In genomic region chr7:27244488-27245123, GRCh38 we compare ENCODE assay signal across 21 cellular contexts. TPM values are rescaled to one million over a fixed set of nuclear protein-coding genes. Genes with fewer than 3 reads are reported as not detected.
DNase-seq lines count a peak whose midpoint lies in the region; ATAC-seq and TF ChIP-seq lines count a peak whose summit lies in the region.
"Had no signal": no experiment of that assay in that cellular context is flagged by ENCODE, and none has a peak within 500 bp of the region (broad histone marks: within the 10 kb centered on the region; RNA-seq: fewer than 3 reads in every experiment).

No MANE protein-coding gene starts in this region.

- peaks cover 9% of the 10 kb centered on the region for H3K4me1 ChIP-seq in CD4-positive, alpha-beta memory T cell (ENCODE audit: insufficient read depth, low read length)
- H3K4me1 ChIP-seq in testis: peaks cover 21% of the 10 kb centered on the region

- H3K27ac ChIP-seq in CD4-positive, alpha-beta memory T cell (ENCODE audit: low read depth, low read length): no peak overlapping the region
- H3K27ac ChIP-seq in coronary artery (no peak overlapping the region), testis (no peak overlapping the region)
- H3K27ac ChIP-seq: breast epithelium, gastrocnemius medialis, KMS-11, right atrium auricular region had no signal

- no peaks in the 10 kb centered on the region for H3K9me3 ChIP-seq in CD4-positive, alpha-beta memory T cell (ENCODE audit: control insufficient read depth in 1 of 2, low read length in 2 of 2)
- no peaks in the 10 kb centered on the region for H3K9me3 ChIP-seq in testis
- H3K9me3 ChIP-seq: breast epithelium, gastrocnemius medialis, right atrium auricular region had no signal

- H3K9me3 Mint-ChIP-seq in CD4-positive, alpha-beta memory T cell: peaks cover 0 to 5% (median 0%) of the 10 kb centered on the region in 8 donors
- H3K9me3 Mint-ChIP-seq in nephron progenitor cell: no peaks in the 10 kb centered on the region
- H3K9me3 Mint-ChIP-seq: activated naive CD4-positive, alpha-beta T cell treated with anti-CD3 and anti-CD28 coated beads, Interleukin-2, amount 50 U/mL, for 24 hours had no signal

- CTCF ChIA-PET in CD4-positive, alpha-beta memory T cell (lab: Charles Lee; ENCODE audit: partially characterized antibody): no interaction called here

- H3K27me3 Mint-ChIP-seq in CD4-positive, alpha-beta memory T cell: peaks cover 68 to 73% of the 10 kb centered on the region in 2 donors
- H3K27me3 Mint-ChIP-seq in nephron progenitor cell (ENCODE audit: low read depth, poor library complexity): peaks cover 100% of the 10 kb centered on the region

- no peak for TF ChIP-seq POLR2A in testis (IDR thresholded peaks at IDR 0.05)

- peaks cover 65% of the 10 kb centered on the region for H3K27me3 ChIP-seq in CD4-positive, alpha-beta memory T cell (ENCODE audit: insufficient read depth, low read length)
- H3K27me3 ChIP-seq in testis: no peaks in the 10 kb centered on the region

- peak overlapping the region in 5 of 8 donors; percentile 7 to 49 (median 27) for H3K4me3 Mint-ChIP-seq in CD4-positive, alpha-beta memory T cell
- H3K4me3 Mint-ChIP-seq in nephron progenitor cell: peak overlapping the region; percentile 66
- H3K4me3 Mint-ChIP-seq: activated naive CD4-positive, alpha-beta T cell treated with anti-CD3 and anti-CD28 coated beads, Interleukin-2, amount 50 U/mL, for 24 hours had no signal

- no peak overlapping the region for H3K4me3 ChIP-seq in CD4-positive, alpha-beta memory T cell (ENCODE audit: low read length in 2 of 2)
- H3K4me3 ChIP-seq in coronary artery: peak overlapping the region; percentile 61
- H3K4me3 ChIP-seq in testis: no peak overlapping the region

- in situ Hi-C loops in GM13976 (cut with MboI; ENCODE audit: low sequenced_read_pairs, unreplicated experiment): loop anchor here (10.0 kb wide), 1 partner anchor 50 kb away; no protein-coding TSS in a partner anchor

- H3K36me3 Mint-ChIP-seq in CD4-positive, alpha-beta memory T cell: peaks cover 0 to 3% of the 10 kb centered on the region in 2 donors
- no peaks in the 10 kb centered on the region for H3K36me3 Mint-ChIP-seq in nephron progenitor cell (ENCODE audit: low read depth)
- H3K36me3 Mint-ChIP-seq: activated naive CD4-positive, alpha-beta T cell treated with anti-CD3 and anti-CD28 coated beads, Interleukin-2, amount 50 U/mL, for 24 hours had no signal

- H3K27ac Mint-ChIP-seq in CD4-positive, alpha-beta memory T cell: peak overlapping the region in 3 of 7 donors; percentile 0 to 38 (median 7)
- no peak overlapping the region for H3K27ac Mint-ChIP-seq in nephron progenitor cell
- H3K27ac Mint-ChIP-seq: activated naive CD4-positive, alpha-beta T cell treated with anti-CD3 and anti-CD28 coated beads, Interleukin-2, amount 50 U/mL, for 24 hours had no signal

- POLR2A ChIA-PET in CD4-positive, alpha-beta memory T cell (lab: Charles Lee; ENCODE audit: partially characterized antibody): no interaction called here

- H3K36me3 ChIP-seq in CD4-positive, alpha-beta memory T cell (ENCODE audit: insufficient read depth, low read length): no peaks in the 10 kb centered on the region
- no peaks in the 10 kb centered on the region for H3K36me3 ChIP-seq in testis (ENCODE audit: low read depth, missing control alignments)
- H3K36me3 ChIP-seq: breast epithelium, gastrocnemius medialis, right atrium auricular region had no signal

- intact Hi-C loops in CD4-positive, alpha-beta memory T cell (cut with micrococcal nuclease): no loop called here
- intact Hi-C loops in testis (cut with DNase I; ENCODE audit: low total_unique reads): no loop called here

- ATAC-seq in GM18909 (IDR thresholded peaks at IDR 0.05; ENCODE audit: poor library complexity, unreplicated experiment): no peak
- ATAC-seq: gastrocnemius medialis had no signal

- H3K4me1 Mint-ChIP-seq in CD4-positive, alpha-beta memory T cell: peaks cover 10 to 55% (median 28%) of the 10 kb centered on the region in 4 donors
- H3K4me1 Mint-ChIP-seq in nephron progenitor cell: peaks cover 68% of the 10 kb centered on the region

- DNase-seq in CD4-positive, alpha-beta memory T cell: no peak
- DNase-seq in GM13976 (ENCODE audit: low spot score) (peak; percentile 29), coronary artery (ENCODE audit: low spot score) (no peak), nephron progenitor cell (no peak), testis (no peak), cortex of kidney (lab: John Stamatoyannopoulos, UW) (no peak)
- DNase-seq: activated CD4-positive, alpha-beta T cell treated with anti-CD3 and anti-CD28 coated beads for 48 hours; erythroblast; gastrocnemius medialis; mesenchymal stem cell; MV-4-11; NCI-H187 treated with DMSO at 0.1 percent for 48 hours; NCI-H510A; nucleus accumbens had no signal

- no peak for TF ChIP-seq CTCF in GM13976 (IDR thresholded peaks at IDR 0.05; ENCODE audit: borderline replicate concordance, control extremely low read depth, extremely low read depth, insufficient read depth, missing control alignments)
- TF ChIP-seq CTCF in coronary artery (IDR thresholded peaks at IDR 0.05): no peak
- TF ChIP-seq CTCF in nephron progenitor cell (IDR thresholded peaks at IDR 0.05): no peak
- TF ChIP-seq CTCF in testis (IDR thresholded peaks at IDR 0.05): no peak

- 22 to 25% methylated on average over 5 to 18 of the region's 18 CpGs for WGBS in testis, 2 donors

RNA-seq across cellular contexts. Expression of gene EVX1, which starts 2.0 kb away (rescaled TPM):
- total RNA-seq in CD4-positive, alpha-beta memory T cell: not detected
- not detected for polyA plus RNA-seq in CD4-positive, alpha-beta memory T cell
- under 1 TPM; 0.25 to 0.63 TPM for total RNA-seq in testis
- polyA plus RNA-seq in testis (ENCODE audit: insufficient read depth, low read depth, low replicate concordance): 1.4 TPM
- total RNA-seq: breast epithelium, dermis microvascular lymphatic vessel endothelial cell, gastrocnemius medialis, right atrium auricular region, temporal lobe had no signal

RNA-seq across cellular contexts. Expression of gene HOXA13, which starts 44.7 kb away (rescaled TPM):
- not detected for total RNA-seq in CD4-positive, alpha-beta memory T cell
- not detected for polyA plus RNA-seq in CD4-positive, alpha-beta memory T cell
- total RNA-seq in testis: not detected
- polyA plus RNA-seq in testis (ENCODE audit: insufficient read depth, low read depth, low replicate concordance): 0.30 TPM
- total RNA-seq: dermis microvascular lymphatic vessel endothelial cell, right atrium auricular region, temporal lobe had no signal

RNA-seq across cellular contexts. Expression of gene HOXA11, which starts 59.6 kb away (rescaled TPM):
- not detected for total RNA-seq in CD4-positive, alpha-beta memory T cell
- polyA plus RNA-seq in CD4-positive, alpha-beta memory T cell: not detected
- under 1 TPM in 1 of 2 donors, not detected in 1; 0.25 TPM for total RNA-seq in testis
- polyA plus RNA-seq in testis (ENCODE audit: insufficient read depth, low read depth, low replicate concordance): 0.96 TPM
- total RNA-seq: right atrium auricular region, temporal lobe had no signal
